In genomic region chr14:101717663-101718490, GRCh38 we compare ENCODE assay signal across 16 cellular contexts. TPM values are rescaled to one million over a fixed set of nuclear protein-coding genes. Genes with fewer than 3 reads are reported as not detected.
DNase-seq lines count a peak whose midpoint lies in the region; ATAC-seq and TF ChIP-seq lines count a peak whose summit lies in the region.
"Had no signal": no experiment of that assay in that cellular context is flagged by ENCODE, and none has a peak within 500 bp of the region (broad histone marks: within the 10 kb centered on the region; RNA-seq: fewer than 3 reads in every experiment).

No MANE protein-coding gene starts in this region.

- DNase-seq in D341Med (ENCODE audit: low spot score) (peak; percentile 12), NCI-H226 (peak; percentile 12), glutamatergic neuron (no peak), sciatic nerve (ENCODE audit: low spot score) (peak; percentile 28), NCI-H510A (lab: John Stamatoyannopoulos, UW) (no peak), progenitor cell of endocrine pancreas (ENCODE audit: low spot score, unreplicated experiment) (no peak)
- DNase-seq: activated B cell treated with CpG ODN at 0.5 μM for 24 hours; activated naive CD8-positive, alpha-beta T cell treated with anti-CD3 and anti-CD28 coated beads, Interleukin-2, amount 50 U/mL, for 24 hours; dermis blood vessel endothelial cell; hippocampal formation; islet precursor cell; NCI-H1092 treated with DMSO at 0.1 percent for 48 hours; NCI-H2081; NCI-H446 treated with DMSO at 0.1 percent for 48 hours; stimulated activated naive CD4-positive, alpha-beta T cell had no signal

- TF ChIP-seq CTCF in glutamatergic neuron (IDR thresholded peaks at IDR 0.05; ENCODE audit: partially characterized antibody, unreplicated experiment), result no peak
- no peak for TF ChIP-seq CTCF in progenitor cell of endocrine pancreas (IDR thresholded peaks at IDR 0.05; ENCODE audit: unreplicated experiment)

- ATAC-seq in sciatic nerve (no peak), HG02623 (IDR thresholded peaks at IDR 0.05; ENCODE audit: unreplicated experiment) (no peak)
- ATAC-seq: activated naive CD8-positive, alpha-beta T cell treated with anti-CD3 and anti-CD28 coated beads, Interleukin-2, amount 50 U/mL, for 24 hours had no signal

- peaks cover 3% of the 10 kb centered on the region for H3K4me1 Mint-ChIP-seq in glutamatergic neuron (ENCODE audit: low read depth, unreplicated experiment)
- no peaks in the 10 kb centered on the region for H3K4me1 Mint-ChIP-seq in progenitor cell of endocrine pancreas (ENCODE audit: low read depth)

- no peak overlapping the region for H3K4me3 Mint-ChIP-seq in glutamatergic neuron (ENCODE audit: unreplicated experiment)
- no peak overlapping the region for H3K4me3 Mint-ChIP-seq in progenitor cell of endocrine pancreas (ENCODE audit: low read depth)
- H3K4me3 Mint-ChIP-seq: activated B cell treated with CpG ODN at 0.5 μM for 24 hours; activated naive CD8-positive, alpha-beta T cell treated with anti-CD3 and anti-CD28 coated beads, Interleukin-2, amount 50 U/mL, for 24 hours had no signal

- intact Hi-C loops in sciatic nerve (cut with DNase I), result no loop called here

- no peaks in the 10 kb centered on the region for H3K27me3 Mint-ChIP-seq in glutamatergic neuron (ENCODE audit: unreplicated experiment)
- H3K27me3 Mint-ChIP-seq in progenitor cell of endocrine pancreas, result peaks cover 10% of the 10 kb centered on the region
- H3K27me3 Mint-ChIP-seq: activated naive CD8-positive, alpha-beta T cell treated with anti-CD3 and anti-CD28 coated beads, Interleukin-2, amount 50 U/mL, for 24 hours had no signal

- peaks cover 8% of the 10 kb centered on the region for H3K9me3 Mint-ChIP-seq in glutamatergic neuron (ENCODE audit: unreplicated experiment)
- H3K9me3 Mint-ChIP-seq in progenitor cell of endocrine pancreas (ENCODE audit: low read depth), result peaks cover 3% of the 10 kb centered on the region
- H3K9me3 Mint-ChIP-seq: activated naive CD8-positive, alpha-beta T cell treated with anti-CD3 and anti-CD28 coated beads, Interleukin-2, amount 50 U/mL, for 24 hours had no signal

- H3K27ac Mint-ChIP-seq in glutamatergic neuron (ENCODE audit: unreplicated experiment) (peak overlapping the region; percentile 55), progenitor cell of endocrine pancreas (no peak overlapping the region)
- H3K27ac Mint-ChIP-seq: activated B cell treated with CpG ODN at 0.5 μM for 24 hours; activated naive CD8-positive, alpha-beta T cell treated with anti-CD3 and anti-CD28 coated beads, Interleukin-2, amount 50 U/mL, for 24 hours had no signal

- H3K36me3 Mint-ChIP-seq in glutamatergic neuron (ENCODE audit: unreplicated experiment), result no peaks in the 10 kb centered on the region
- no peaks in the 10 kb centered on the region for H3K36me3 Mint-ChIP-seq in progenitor cell of endocrine pancreas (ENCODE audit: insufficient read depth)

RNA-seq across cellular contexts. Expression of gene PPP2R5C, which starts 43.6 kb away (rescaled TPM):
- total RNA-seq in glutamatergic neuron (ENCODE audit: unreplicated experiment) (116 TPM), sciatic nerve (144 TPM), progenitor cell of endocrine pancreas (106 and 120 TPM in 2 replicates)

Comparison
In these comparisons a context has a peak if more than half of its experiments do, and no peak if none do; other contexts are left out.
1. DNase-seq: peak in D341Med (single experiment), NCI-H226 (single experiment) and sciatic nerve (single experiment); none in glutamatergic neuron (single experiment), NCI-H510A (single experiment) and progenitor cell of endocrine pancreas (single experiment).